10 cellular contexts compared by ENCODE assay signal in genomic region chr3:18223591-18224338, GRCh38.
DNase-seq lines count a peak whose midpoint lies in the region; ATAC-seq and TF ChIP-seq lines count a peak whose summit lies in the region.
"Had no signal": no experiment of that assay in that cellular context is flagged by ENCODE, and none has a peak within 500 bp of the region (broad histone marks: within the 10 kb centered on the region; RNA-seq: fewer than 3 reads in every experiment).

No MANE protein-coding gene starts in this region.

- no peak overlapping the region for H3K56ac ChIP-seq in H9 (ENCODE audit: insufficient read length, low read depth, low read length)

- DNase-seq in germinal center (ENCODE audit: low spot score), result peak; percentile 77
- no peak for DNase-seq in EL
- DNase-seq in H9, result no peak
- no peak for DNase-seq in GM23248
- DNase-seq in NCI-H1417 treated with DMSO at 0.1 percent for 48 hours (lab: John Stamatoyannopoulos, UW), result no peak

- no peak overlapping the region for H3K23ac ChIP-seq in H9 (ENCODE audit: insufficient read length, low read depth, low read length)

- H3K9me3 ChIP-seq in H9 (ENCODE audit: control insufficient read depth, low read depth, low read length) (no peaks in the 10 kb centered on the region), GM23248 (ENCODE audit: low read depth) (no peaks in the 10 kb centered on the region)
- H3K9me3 ChIP-seq: HAP-1 had no signal

- H3K14ac ChIP-seq in H9 (ENCODE audit: insufficient read depth, low read length), result no peak overlapping the region

- H3K27ac ChIP-seq in H9 (ENCODE audit: insufficient read length, low read depth, low read length) (no peak overlapping the region), GM23248 (no peak overlapping the region)

- no peaks in the 10 kb centered on the region for H3F3A ChIP-seq in GM23248 (ENCODE audit: insufficient read depth)

- no CpG with 5 or more reads among the region's 6 CpGs for WGBS in H9 (ENCODE audit: extremely low coverage, insufficient read length, low lambda C conversion rate)
- WGBS in GM23248 (ENCODE audit: low coverage in 1 of 2, low lambda C conversion rate in 2 of 2, missing lambda C conversion rate in 2 of 2), 2 experiments, result 46 to 60% methylated on average over 6 of the region's 6 CpGs

- no peak overlapping the region for H4K8ac ChIP-seq in H9 (replicated peaks; ENCODE audit: insufficient read length, low read depth, low read length)

- no peak overlapping the region for H2BK12ac ChIP-seq in H9 (ENCODE audit: insufficient read length, low read depth, low read length)

- H3K36me3 Mint-ChIP-seq in H9 (ENCODE audit: insufficient read depth in 1 of 3, low read depth in 3 of 3), result no peaks in the 10 kb centered on the region
- H3K36me3 Mint-ChIP-seq: WTC11 had no signal

- H3K4me3 ChIP-seq in GM23248, result no peak overlapping the region
- H3K4me3 ChIP-seq: HAP-1 had no signal

- no peaks in the 10 kb centered on the region for H3K36me3 ChIP-seq in GM23248 (ENCODE audit: low read depth)
- H3K36me3 ChIP-seq: HAP-1 had no signal

- H3K4me1 Mint-ChIP-seq in H9, result peaks cover 20 to 22% of the 10 kb centered on the region in 2 experiments

- no peaks in the 10 kb centered on the region for H3K27me3 ChIP-seq in H9 (ENCODE audit: insufficient read depth, low read length)
- H3K27me3 ChIP-seq in GM23248 (replicated peaks; ENCODE audit: insufficient read depth), result no peaks in the 10 kb centered on the region

- H3K79me2 ChIP-seq in H9 (ENCODE audit: insufficient read depth, low read length) (no peaks in the 10 kb centered on the region), GM23248 (ENCODE audit: insufficient read depth) (no peaks in the 10 kb centered on the region)

- no peak for TF ChIP-seq POLR2A in GM18505 (IDR thresholded peaks at IDR 0.05; ENCODE audit: borderline replicate concordance, extremely low read depth, insufficient read depth, insufficient read length)

- no peak overlapping the region for H2BK5ac ChIP-seq in H9 (ENCODE audit: insufficient read length, low read length)

- H3K9ac ChIP-seq in H9 (ENCODE audit: extremely low read depth, insufficient read length, low read length) (no peak overlapping the region), GM23248 (no peak overlapping the region)

- H3K4me2 ChIP-seq in H9 (ENCODE audit: insufficient read depth, insufficient read length, low read length) (no peak overlapping the region), GM23248 (ENCODE audit: unreplicated experiment) (no peak overlapping the region)

- no peak overlapping the region for H4K5ac ChIP-seq in H9 (ENCODE audit: insufficient read length, low read depth, low read length)

- H3T11ph ChIP-seq in H9 (ENCODE audit: low read length), result no peak overlapping the region

- no peak overlapping the region for H4K91ac ChIP-seq in H9 (ENCODE audit: insufficient read length, low read depth, low read length)

- H2AFZ ChIP-seq in H9 (ENCODE audit: low read length) (no peak overlapping the region), GM23248 (no peak overlapping the region)

- H3K4me1 ChIP-seq in H9 (ENCODE audit: insufficient read depth, low read length) (no peaks in the 10 kb centered on the region), GM23248 (ENCODE audit: insufficient read depth) (no peaks in the 10 kb centered on the region)
- H3K4me1 ChIP-seq: HAP-1 had no signal

- peak; percentile 98 for ATAC-seq in GM18505 (IDR thresholded peaks at IDR 0.05; ENCODE audit: unreplicated experiment)
- ATAC-seq in GM21528 (IDR thresholded peaks at IDR 0.05; ENCODE audit: low FRiP score, unreplicated experiment), result peak; percentile 100
- peak; percentile 99 for ATAC-seq in HG03565 (IDR thresholded peaks at IDR 0.05; ENCODE audit: unreplicated experiment)
- ATAC-seq: WTC11 had no signal

- in situ Hi-C loops in GM23248 (cut with MboI), result no loop called here

- no peaks in the 10 kb centered on the region for H3K23me2 ChIP-seq in H9 (ENCODE audit: insufficient read length, low read depth, low read length, poor library complexity, severe bottlenecking)

- no peak for TF ChIP-seq CTCF in H9 (conservative IDR thresholded peaks at IDR 0.05)

- H2BK120ac ChIP-seq in H9 (ENCODE audit: low read depth, low read length, poor library complexity, severe bottlenecking), result no peak overlapping the region

- H3K9me2 ChIP-seq in GM23248 (ENCODE audit: insufficient read depth), result peaks cover 4% of the 10 kb centered on the region; the same call in 1 of the 2 replicates

- no peaks in the 10 kb centered on the region for H3K27me3 Mint-ChIP-seq in H9 (ENCODE audit: low read depth)

- no peaks in the 10 kb centered on the region for H4K20me1 ChIP-seq in H9 (ENCODE audit: control insufficient read depth, insufficient read depth, insufficient read length)
- no peaks in the 10 kb centered on the region for H4K20me1 ChIP-seq in GM23248 (ENCODE audit: insufficient read depth)

- H3K4ac ChIP-seq in H9 (ENCODE audit: low read depth, low read length), result no peak overlapping the region

- no peak overlapping the region for H2BK20ac ChIP-seq in H9 (ENCODE audit: low read depth, low read length, poor library complexity, severe bottlenecking)

- H3K4me3 Mint-ChIP-seq in H9, result no peak overlapping the region
- H3K4me3 Mint-ChIP-seq: WTC11 had no signal

- H3K27ac Mint-ChIP-seq in H9, result no peak overlapping the region; a peak in 1 of 7 replicates
- H3K27ac Mint-ChIP-seq: WTC11 had no signal

- H3K18ac ChIP-seq in H9 (ENCODE audit: insufficient read length, low read depth, low read length), result no peak overlapping the region

- no peak overlapping the region for H2AK5ac ChIP-seq in H9 (ENCODE audit: insufficient read length, low read length)

- H2BK15ac ChIP-seq in H9 (ENCODE audit: low read depth, low read length), result no peak overlapping the region

- no peaks in the 10 kb centered on the region for H3K79me1 ChIP-seq in H9 (ENCODE audit: insufficient read depth, low read depth, low read length, poor library complexity, severe bottlenecking)

- no peaks in the 10 kb centered on the region for H3K9me3 Mint-ChIP-seq in H9
- H3K9me3 Mint-ChIP-seq: WTC11 had no signal
